In the genomic region with DNA sequence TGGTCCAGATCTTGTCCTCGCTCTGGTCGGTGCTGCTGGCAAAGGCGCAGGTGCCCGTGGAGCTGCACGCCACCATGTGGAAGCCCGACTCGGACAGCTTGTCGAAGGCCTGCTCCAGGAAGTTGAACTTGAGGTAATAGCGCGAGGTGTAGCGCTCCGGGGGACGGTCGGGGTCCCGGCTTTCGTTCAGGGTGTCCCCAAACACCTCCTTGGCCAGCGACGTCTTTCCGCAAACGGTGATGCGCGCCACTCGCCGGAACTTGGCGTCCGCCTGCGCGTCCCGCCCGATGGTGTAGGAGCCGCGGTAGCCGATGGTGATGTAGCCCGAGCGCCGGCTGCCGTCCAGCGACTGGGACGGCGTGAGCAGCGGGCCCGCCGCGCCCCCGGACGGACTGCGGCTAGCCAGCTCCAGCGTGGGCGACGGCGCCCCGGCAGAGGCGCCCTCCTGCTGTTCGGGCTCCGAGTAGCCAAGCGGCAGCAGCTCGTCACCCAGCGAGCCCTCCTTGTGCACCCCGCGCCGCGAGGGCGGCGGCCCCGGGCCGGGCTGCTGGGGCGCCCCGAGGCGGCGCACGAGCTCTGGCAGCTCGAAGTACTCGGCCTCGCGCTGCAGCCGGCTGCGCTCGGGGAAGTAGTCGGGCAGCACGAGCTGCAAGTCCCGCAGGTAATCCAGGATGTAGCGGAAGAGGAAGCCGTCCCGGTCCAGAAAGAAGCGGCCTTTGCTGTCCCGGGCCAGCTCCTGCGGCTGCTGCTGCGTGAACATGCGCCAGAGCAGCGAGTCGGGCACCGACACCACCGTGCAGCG, we compare ENCODE assay signal across 1 cellular context.
TF ChIP-seq lines count a peak whose summit lies in the region.

No MANE protein-coding gene starts in this region.

TF ChIP-seq in HEK293, 187 proteins besides CTCF, POLR2A, EP300 and RAD21 (continued from another document):
- TF ChIP-seq, protein P1, sequence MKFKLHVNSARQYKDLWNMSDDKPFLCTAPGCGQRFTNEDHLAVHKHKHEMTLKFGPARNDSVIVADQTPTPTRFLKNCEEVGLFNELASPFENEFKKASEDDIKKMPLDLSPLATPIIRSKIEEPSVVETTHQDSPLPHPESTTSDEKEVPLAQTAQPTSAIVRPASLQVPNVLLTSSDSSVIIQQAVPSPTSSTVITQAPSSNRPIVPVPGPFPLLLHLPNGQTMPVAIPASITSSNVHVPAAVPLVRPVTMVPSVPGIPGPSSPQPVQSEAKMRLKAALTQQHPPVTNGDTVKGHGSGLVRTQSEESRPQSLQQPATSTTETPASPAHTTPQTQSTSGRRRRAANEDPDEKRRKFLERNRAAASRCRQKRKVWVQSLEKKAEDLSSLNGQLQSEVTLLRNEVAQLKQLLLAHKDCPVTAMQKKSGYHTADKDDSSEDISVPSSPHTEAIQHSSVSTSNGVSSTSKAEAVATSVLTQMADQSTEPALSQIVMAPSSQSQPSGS (tag by site-specific recombination; IDR thresholded peaks at IDR 0.05; ENCODE audit: low read depth): no peak
- TF ChIP-seq, protein P2, sequence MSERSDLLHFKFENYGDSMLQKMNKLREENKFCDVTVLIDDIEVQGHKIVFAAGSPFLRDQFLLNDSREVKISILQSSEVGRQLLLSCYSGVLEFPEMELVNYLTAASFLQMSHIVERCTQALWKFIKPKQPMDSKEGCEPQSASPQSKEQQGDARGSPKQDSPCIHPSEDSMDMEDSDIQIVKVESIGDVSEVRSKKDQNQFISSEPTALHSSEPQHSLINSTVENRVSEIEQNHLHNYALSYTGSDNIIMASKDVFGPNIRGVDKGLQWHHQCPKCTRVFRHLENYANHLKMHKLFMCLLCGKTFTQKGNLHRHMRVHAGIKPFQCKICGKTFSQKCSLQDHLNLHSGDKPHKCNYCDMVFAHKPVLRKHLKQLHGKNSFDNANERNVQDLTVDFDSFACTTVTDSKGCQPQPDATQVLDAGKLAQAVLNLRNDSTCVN (tag by site-specific recombination; optimal IDR thresholded peaks at IDR 0.05): peak; percentile 89
- TF ChIP-seq, protein P3, sequence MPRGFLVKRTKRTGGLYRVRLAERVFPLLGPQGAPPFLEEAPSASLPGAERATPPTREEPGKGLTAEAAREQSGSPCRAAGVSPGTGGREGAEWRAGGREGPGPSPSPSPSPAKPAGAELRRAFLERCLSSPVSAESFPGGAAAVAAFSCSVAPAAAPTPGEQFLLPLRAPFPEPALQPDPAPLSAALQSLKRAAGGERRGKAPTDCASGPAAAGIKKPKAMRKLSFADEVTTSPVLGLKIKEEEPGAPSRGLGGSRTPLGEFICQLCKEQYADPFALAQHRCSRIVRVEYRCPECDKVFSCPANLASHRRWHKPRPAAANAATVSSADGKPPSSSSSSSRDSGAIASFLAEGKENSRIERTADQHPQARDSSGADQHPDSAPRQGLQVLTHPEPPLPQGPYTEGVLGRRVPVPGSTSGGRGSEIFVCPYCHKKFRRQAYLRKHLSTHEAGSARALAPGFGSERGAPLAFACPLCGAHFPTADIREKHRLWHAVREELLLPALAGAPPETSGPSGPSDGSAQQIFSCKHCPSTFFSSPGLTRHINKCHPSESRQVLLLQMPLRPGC (tag by site-specific recombination; IDR thresholded peaks at IDR 0.05): no peak
- peak; percentile 85 for TF ChIP-seq ZNF335 (tag by site-specific recombination; conservative IDR thresholded peaks at IDR 0.05)
- TF ChIP-seq ZXDB (tag by site-specific recombination; IDR thresholded peaks at IDR 0.05): peak; percentile 33
- 0 out of 2 replicates have a peak, but pooled peaks have one; percentile 5 for TF ChIP-seq GLIS2 (tag by site-specific recombination; IDR thresholded peaks at IDR 0.05)
- TF ChIP-seq ZFP41 (tag by site-specific recombination; IDR thresholded peaks at IDR 0.05; ENCODE audit: borderline replicate concordance): no peak
- TF ChIP-seq ZNF121 (tag by site-specific recombination; IDR thresholded peaks at IDR 0.05): peak; percentile 52; the same call in 1 of the 2 replicates
- TF ChIP-seq ZNF211 (tag by site-specific recombination; IDR thresholded peaks at IDR 0.05; ENCODE audit: low read depth): no peak
- TF ChIP-seq ZNF677 (tag by site-specific recombination; IDR thresholded peaks at IDR 0.05): no peak
- TF ChIP-seq, protein P4, sequence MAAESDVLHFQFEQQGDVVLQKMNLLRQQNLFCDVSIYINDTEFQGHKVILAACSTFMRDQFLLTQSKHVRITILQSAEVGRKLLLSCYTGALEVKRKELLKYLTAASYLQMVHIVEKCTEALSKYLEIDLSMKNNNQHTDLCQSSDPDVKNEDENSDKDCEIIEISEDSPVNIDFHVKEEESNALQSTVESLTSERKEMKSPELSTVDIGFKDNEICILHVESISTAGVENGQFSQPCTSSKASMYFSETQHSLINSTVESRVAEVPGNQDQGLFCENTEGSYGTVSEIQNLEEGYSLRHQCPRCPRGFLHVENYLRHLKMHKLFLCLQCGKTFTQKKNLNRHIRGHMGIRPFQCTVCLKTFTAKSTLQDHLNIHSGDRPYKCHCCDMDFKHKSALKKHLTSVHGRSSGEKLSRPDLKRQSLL (tag by site-specific recombination; IDR thresholded peaks at IDR 0.05): no peak
- no peak for TF ChIP-seq ZNF670 (tag by site-specific recombination; IDR thresholded peaks at IDR 0.05; ENCODE audit: low read depth)
- peak; percentile 33; the same call in 1 of the 2 replicates for TF ChIP-seq ZEB2 (tag by site-specific recombination; IDR thresholded peaks at IDR 0.05)
- TF ChIP-seq, protein P5, sequence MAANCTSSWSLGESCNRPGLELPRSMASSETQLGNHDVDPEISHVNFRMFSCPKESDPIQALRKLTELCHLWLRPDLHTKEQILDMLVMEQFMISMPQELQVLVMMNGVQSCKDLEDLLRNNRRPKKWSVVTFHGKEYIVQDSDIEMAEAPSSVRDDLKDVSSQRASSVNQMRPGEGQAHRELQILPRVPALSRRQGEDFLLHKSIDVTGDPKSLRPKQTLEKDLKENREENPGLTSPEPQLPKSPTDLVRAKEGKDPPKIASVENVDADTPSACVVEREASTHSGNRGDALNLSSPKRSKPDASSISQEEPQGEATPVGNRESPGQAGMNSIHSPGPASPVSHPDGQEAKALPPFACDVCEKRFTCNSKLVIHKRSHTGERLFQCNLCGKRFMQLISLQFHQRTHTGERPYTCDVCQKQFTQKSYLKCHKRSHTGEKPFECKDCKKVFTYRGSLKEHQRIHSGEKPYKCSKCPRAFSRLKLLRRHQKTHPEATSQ (tag by site-specific recombination; IDR thresholded peaks at IDR 0.05): no peak
- peak; percentile 57; the same call in 1 of the 2 replicates for TF ChIP-seq ZBTB17 (tag by site-specific recombination; IDR thresholded peaks at IDR 0.05)
- TF ChIP-seq ZNF157 (tag by site-specific recombination; IDR thresholded peaks at IDR 0.05): no peak
- TF ChIP-seq ZNF138 (tag by site-specific recombination; IDR thresholded peaks at IDR 0.05; ENCODE audit: borderline replicate concordance): no peak
TF ChIP-seq in HEK293: peak in this region for 24.
